Comparison of ENCODE assay signal across 1 cellular context in the genomic region with DNA sequence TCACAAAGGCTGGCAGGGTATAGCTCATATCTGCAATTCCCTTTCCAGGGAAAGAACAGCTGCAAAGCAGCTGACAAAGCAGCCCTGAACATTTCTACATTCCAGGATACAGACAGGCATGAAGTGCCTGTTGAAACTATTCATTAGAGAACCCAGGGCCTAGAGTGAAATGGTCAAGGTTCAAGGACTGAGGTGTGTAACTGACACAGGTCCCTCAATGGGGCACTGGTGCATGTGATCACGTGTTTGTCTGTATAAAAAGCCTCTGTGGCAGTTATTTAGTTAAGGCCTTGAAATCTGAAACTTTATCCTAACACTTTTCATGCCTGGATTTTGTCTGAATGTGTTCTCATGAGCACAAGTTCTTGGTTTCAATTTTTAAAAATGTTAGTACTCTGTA.
TF ChIP-seq lines count a peak whose summit lies in the region.

No MANE protein-coding gene starts in this region.

TF ChIP-seq in HepG2, 621 proteins besides CTCF, POLR2A, EP300 and RAD21 (continued from another document and continues in another):
- TF ChIP-seq, protein P1, sequence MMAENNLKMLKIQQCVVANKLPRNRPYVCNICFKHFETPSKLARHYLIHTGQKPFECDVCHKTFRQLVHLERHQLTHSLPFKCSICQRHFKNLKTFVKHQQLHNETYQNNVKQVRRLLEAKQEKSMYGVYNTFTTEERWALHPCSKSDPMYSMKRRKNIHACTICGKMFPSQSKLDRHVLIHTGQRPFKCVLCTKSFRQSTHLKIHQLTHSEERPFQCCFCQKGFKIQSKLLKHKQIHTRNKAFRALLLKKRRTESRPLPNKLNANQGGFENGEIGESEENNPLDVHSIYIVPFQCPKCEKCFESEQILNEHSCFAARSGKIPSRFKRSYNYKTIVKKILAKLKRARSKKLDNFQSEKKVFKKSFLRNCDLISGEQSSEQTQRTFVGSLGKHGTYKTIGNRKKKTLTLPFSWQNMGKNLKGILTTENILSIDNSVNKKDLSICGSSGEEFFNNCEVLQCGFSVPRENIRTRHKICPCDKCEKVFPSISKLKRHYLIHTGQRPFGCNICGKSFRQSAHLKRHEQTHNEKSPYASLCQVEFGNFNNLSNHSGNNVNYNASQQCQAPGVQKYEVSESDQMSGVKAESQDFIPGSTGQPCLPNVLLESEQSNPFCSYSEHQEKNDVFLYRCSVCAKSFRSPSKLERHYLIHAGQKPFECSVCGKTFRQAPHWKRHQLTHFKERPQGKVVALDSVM (CRISPR knock-in tag; IDR thresholded peaks at IDR 0.05) = no peak
- TF ChIP-seq, protein P2, sequence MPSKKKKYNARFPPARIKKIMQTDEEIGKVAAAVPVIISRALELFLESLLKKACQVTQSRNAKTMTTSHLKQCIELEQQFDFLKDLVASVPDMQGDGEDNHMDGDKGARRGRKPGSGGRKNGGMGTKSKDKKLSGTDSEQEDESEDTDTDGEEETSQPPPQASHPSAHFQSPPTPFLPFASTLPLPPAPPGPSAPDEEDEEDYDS (CRISPR knock-in tag; IDR thresholded peaks at IDR 0.05) = peak; percentile 47; the same call in 1 of the 2 replicates
- TF ChIP-seq MTA1 (CRISPR knock-in tag; IDR thresholded peaks at IDR 0.05; ENCODE audit: borderline replicate concordance) (no peak), ZNF337 (CRISPR knock-in tag; IDR thresholded peaks at IDR 0.05; ENCODE audit: borderline replicate concordance, low read depth) (no peak), TOPORS (CRISPR knock-in tag; IDR thresholded peaks at IDR 0.05) (no peak), FOSL1 (CRISPR knock-in tag; IDR thresholded peaks at IDR 0.05; ENCODE audit: borderline replicate concordance) (no peak), ZNF451 (CRISPR knock-in tag; IDR thresholded peaks at IDR 0.05) (no peak), DNMT1 (CRISPR knock-in tag; IDR thresholded peaks at IDR 0.05) (no peak), SOX6 (IDR thresholded peaks at IDR 0.05) (no peak), SOX6 (CRISPR knock-in tag; IDR thresholded peaks at IDR 0.05) (peak; percentile 89), NAIF1 (CRISPR knock-in tag; IDR thresholded peaks at IDR 0.05; ENCODE audit: borderline replicate concordance) (no peak), HOXA9 (CRISPR knock-in tag; IDR thresholded peaks at IDR 0.05; ENCODE audit: borderline replicate concordance) (no peak), RFX1 (IDR thresholded peaks at IDR 0.05) (no peak), REL (CRISPR knock-in tag; conservative IDR thresholded peaks at IDR 0.05) (no peak), MAF1 (CRISPR knock-in tag; IDR thresholded peaks at IDR 0.05; ENCODE audit: borderline replicate concordance) (no peak), TBX2 (CRISPR knock-in tag; IDR thresholded peaks at IDR 0.05; ENCODE audit: borderline replicate concordance) (peak; percentile 85), ATF7 (IDR thresholded peaks at IDR 0.05) (no peak), ATF7 (CRISPR knock-in tag; IDR thresholded peaks at IDR 0.05) (no peak), MBD4 (IDR thresholded peaks at IDR 0.05; ENCODE audit: borderline replicate concordance, low read length) (no peak), ZFP36L1 (CRISPR knock-in tag; IDR thresholded peaks at IDR 0.05) (no peak), NR2F1 (CRISPR knock-in tag; IDR thresholded peaks at IDR 0.05) (peak; percentile 70 to 85), ZNF225 (CRISPR knock-in tag; IDR thresholded peaks at IDR 0.05) (no peak), SPEN (CRISPR knock-in tag; IDR thresholded peaks at IDR 0.05; ENCODE audit: low read depth) (no peak), ZFX (CRISPR knock-in tag; IDR thresholded peaks at IDR 0.05; ENCODE audit: low read depth) (peak; percentile 89), U2AF1 (optimal IDR thresholded peaks at IDR 0.05; ENCODE audit: low read depth, low read length) (no peak), KDM2A (CRISPR knock-in tag; IDR thresholded peaks at IDR 0.05; ENCODE audit: borderline replicate concordance, low read depth) (no peak), ZNF720 (CRISPR knock-in tag; IDR thresholded peaks at IDR 0.05) (no peak), ZNF343 (CRISPR knock-in tag; IDR thresholded peaks at IDR 0.05) (no peak), MBNL3 (CRISPR knock-in tag; conservative IDR thresholded peaks at IDR 0.05) (no peak), SALL1 (CRISPR knock-in tag; IDR thresholded peaks at IDR 0.05) (peak; percentile 88), SIX4 (CRISPR knock-in tag; IDR thresholded peaks at IDR 0.05) (peak; percentile 95), TCF7 (IDR thresholded peaks at IDR 0.05; ENCODE audit: low read depth) (no peak; the same call in 1 of the 2 replicates), ZNF253 (CRISPR knock-in tag; IDR thresholded peaks at IDR 0.05; ENCODE audit: borderline replicate concordance) (no peak), AHR (CRISPR knock-in tag; IDR thresholded peaks at IDR 0.05) (no peak), ZNF75D (CRISPR knock-in tag; IDR thresholded peaks at IDR 0.05; ENCODE audit: borderline replicate concordance) (no peak), ZSCAN29 (CRISPR knock-in tag; conservative IDR thresholded peaks at IDR 0.05) (no peak), ZFYVE20 (CRISPR knock-in tag; IDR thresholded peaks at IDR 0.05; ENCODE audit: borderline replicate concordance, low read depth) (no peak), FOXP1 (IDR thresholded peaks at IDR 0.05) (no peak), FOXP1 (CRISPR knock-in tag; IDR thresholded peaks at IDR 0.05) (peak; percentile 59; the same call in 1 of the 2 replicates), ZNF816 (CRISPR knock-in tag; IDR thresholded peaks at IDR 0.05; ENCODE audit: borderline replicate concordance) (no peak)
- TF ChIP-seq, protein P3, sequence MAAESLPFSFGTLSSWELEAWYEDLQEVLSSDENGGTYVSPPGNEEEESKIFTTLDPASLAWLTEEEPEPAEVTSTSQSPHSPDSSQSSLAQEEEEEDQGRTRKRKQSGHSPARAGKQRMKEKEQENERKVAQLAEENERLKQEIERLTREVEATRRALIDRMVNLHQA (CRISPR knock-in tag; IDR thresholded peaks at IDR 0.05) = no peak
- TF ChIP-seq, protein P4, sequence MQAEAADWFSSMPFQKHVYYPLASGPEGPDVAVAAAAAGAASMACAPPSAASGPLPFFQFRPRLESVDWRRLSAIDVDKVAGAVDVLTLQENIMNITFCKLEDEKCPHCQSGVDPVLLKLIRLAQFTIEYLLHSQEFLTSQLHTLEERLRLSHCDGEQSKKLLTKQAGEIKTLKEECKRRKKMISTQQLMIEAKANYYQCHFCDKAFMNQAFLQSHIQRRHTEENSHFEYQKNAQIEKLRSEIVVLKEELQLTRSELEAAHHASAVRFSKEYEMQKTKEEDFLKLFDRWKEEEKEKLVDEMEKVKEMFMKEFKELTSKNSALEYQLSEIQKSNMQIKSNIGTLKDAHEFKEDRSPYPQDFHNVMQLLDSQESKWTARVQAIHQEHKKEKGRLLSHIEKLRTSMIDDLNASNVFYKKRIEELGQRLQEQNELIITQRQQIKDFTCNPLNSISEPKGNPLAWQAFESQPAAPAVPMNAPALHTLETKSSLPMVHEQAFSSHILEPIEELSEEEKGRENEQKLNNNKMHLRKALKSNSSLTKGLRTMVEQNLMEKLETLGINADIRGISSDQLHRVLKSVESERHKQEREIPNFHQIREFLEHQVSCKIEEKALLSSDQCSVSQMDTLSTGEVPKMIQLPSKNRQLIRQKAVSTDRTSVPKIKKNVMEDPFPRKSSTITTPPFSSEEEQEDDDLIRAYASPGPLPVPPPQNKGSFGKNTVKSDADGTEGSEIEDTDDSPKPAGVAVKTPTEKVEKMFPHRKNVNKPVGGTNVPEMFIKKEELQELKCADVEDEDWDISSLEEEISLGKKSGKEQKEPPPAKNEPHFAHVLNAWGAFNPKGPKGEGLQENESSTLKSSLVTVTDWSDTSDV (CRISPR knock-in tag; IDR thresholded peaks at IDR 0.05) = no peak
- TF ChIP-seq, protein P5, sequence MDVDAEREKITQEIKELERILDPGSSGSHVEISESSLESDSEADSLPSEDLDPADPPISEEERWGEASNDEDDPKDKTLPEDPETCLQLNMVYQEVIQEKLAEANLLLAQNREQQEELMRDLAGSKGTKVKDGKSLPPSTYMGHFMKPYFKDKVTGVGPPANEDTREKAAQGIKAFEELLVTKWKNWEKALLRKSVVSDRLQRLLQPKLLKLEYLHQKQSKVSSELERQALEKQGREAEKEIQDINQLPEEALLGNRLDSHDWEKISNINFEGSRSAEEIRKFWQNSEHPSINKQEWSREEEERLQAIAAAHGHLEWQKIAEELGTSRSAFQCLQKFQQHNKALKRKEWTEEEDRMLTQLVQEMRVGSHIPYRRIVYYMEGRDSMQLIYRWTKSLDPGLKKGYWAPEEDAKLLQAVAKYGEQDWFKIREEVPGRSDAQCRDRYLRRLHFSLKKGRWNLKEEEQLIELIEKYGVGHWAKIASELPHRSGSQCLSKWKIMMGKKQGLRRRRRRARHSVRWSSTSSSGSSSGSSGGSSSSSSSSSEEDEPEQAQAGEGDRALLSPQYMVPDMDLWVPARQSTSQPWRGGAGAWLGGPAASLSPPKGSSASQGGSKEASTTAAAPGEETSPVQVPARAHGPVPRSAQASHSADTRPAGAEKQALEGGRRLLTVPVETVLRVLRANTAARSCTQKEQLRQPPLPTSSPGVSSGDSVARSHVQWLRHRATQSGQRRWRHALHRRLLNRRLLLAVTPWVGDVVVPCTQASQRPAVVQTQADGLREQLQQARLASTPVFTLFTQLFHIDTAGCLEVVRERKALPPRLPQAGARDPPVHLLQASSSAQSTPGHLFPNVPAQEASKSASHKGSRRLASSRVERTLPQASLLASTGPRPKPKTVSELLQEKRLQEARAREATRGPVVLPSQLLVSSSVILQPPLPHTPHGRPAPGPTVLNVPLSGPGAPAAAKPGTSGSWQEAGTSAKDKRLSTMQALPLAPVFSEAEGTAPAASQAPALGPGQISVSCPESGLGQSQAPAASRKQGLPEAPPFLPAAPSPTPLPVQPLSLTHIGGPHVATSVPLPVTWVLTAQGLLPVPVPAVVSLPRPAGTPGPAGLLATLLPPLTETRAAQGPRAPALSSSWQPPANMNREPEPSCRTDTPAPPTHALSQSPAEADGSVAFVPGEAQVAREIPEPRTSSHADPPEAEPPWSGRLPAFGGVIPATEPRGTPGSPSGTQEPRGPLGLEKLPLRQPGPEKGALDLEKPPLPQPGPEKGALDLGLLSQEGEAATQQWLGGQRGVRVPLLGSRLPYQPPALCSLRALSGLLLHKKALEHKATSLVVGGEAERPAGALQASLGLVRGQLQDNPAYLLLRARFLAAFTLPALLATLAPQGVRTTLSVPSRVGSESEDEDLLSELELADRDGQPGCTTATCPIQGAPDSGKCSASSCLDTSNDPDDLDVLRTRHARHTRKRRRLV (CRISPR knock-in tag; IDR thresholded peaks at IDR 0.05) = no peak
- TF ChIP-seq, protein P6, sequence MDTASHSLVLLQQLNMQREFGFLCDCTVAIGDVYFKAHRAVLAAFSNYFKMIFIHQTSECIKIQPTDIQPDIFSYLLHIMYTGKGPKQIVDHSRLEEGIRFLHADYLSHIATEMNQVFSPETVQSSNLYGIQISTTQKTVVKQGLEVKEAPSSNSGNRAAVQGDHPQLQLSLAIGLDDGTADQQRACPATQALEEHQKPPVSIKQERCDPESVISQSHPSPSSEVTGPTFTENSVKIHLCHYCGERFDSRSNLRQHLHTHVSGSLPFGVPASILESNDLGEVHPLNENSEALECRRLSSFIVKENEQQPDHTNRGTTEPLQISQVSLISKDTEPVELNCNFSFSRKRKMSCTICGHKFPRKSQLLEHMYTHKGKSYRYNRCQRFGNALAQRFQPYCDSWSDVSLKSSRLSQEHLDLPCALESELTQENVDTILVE (CRISPR knock-in tag; IDR thresholded peaks at IDR 0.05) = no peak
- TF ChIP-seq, protein P7, sequence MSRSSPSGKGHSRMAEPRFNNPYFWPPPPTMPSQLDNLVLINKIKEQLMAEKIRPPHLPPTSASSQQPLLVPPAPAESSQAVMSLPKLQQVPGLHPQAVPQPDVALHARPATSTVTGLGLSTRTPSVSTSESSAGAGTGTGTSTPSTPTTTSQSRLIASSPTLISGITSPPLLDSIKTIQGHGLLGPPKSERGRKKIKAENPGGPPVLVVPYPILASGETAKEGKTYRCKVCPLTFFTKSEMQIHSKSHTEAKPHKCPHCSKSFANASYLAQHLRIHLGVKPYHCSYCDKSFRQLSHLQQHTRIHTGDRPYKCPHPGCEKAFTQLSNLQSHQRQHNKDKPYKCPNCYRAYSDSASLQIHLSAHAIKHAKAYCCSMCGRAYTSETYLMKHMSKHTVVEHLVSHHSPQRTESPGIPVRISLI (CRISPR knock-in tag; IDR thresholded peaks at IDR 0.05; ENCODE audit: borderline replicate concordance) = peak; percentile 21; the same call in 1 of the 2 replicates
- TF ChIP-seq, protein P8, sequence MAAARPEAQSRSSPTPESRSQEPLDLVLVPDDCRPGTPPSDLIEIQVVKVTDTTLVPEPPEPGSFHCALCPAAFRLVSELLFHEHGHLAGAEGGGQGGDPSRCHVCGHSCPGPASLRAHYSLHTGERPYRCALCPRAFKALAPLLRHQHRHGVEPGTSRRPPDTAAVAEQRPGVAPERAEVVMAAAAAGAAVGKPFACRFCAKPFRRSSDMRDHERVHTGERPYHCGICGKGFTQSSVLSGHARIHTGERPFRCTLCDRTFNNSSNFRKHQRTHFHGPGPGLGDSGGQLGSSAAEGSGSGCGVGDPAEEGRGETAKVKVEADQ (CRISPR knock-in tag; IDR thresholded peaks at IDR 0.05; ENCODE audit: borderline replicate concordance) = no peak
- TF ChIP-seq, protein P9, sequence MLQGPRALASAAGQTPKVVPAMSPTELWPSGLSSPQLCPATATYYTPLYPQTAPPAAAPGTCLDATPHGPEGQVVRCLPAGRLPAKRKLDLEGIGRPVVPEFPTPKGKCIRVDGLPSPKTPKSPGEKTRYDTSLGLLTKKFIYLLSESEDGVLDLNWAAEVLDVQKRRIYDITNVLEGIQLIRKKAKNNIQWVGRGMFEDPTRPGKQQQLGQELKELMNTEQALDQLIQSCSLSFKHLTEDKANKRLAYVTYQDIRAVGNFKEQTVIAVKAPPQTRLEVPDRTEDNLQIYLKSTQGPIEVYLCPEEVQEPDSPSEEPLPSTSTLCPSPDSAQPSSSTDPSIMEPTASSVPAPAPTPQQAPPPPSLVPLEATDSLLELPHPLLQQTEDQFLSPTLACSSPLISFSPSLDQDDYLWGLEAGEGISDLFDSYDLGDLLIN (CRISPR knock-in tag; IDR thresholded peaks at IDR 0.05; ENCODE audit: borderline replicate concordance) = no peak
- TF ChIP-seq, protein P10, sequence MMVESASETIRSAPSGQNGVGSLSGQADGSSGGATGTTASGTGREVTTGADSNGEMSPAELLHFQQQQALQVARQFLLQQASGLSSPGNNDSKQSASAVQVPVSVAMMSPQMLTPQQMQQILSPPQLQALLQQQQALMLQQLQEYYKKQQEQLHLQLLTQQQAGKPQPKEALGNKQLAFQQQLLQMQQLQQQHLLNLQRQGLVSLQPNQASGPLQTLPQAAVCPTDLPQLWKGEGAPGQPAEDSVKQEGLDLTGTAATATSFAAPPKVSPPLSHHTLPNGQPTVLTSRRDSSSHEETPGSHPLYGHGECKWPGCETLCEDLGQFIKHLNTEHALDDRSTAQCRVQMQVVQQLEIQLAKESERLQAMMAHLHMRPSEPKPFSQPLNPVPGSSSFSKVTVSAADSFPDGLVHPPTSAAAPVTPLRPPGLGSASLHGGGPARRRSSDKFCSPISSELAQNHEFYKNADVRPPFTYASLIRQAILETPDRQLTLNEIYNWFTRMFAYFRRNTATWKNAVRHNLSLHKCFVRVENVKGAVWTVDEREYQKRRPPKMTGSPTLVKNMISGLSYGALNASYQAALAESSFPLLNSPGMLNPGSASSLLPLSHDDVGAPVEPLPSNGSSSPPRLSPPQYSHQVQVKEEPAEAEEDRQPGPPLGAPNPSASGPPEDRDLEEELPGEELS (CRISPR knock-in tag; IDR thresholded peaks at IDR 0.05) = peak; percentile 79
- TF ChIP-seq, protein P11, sequence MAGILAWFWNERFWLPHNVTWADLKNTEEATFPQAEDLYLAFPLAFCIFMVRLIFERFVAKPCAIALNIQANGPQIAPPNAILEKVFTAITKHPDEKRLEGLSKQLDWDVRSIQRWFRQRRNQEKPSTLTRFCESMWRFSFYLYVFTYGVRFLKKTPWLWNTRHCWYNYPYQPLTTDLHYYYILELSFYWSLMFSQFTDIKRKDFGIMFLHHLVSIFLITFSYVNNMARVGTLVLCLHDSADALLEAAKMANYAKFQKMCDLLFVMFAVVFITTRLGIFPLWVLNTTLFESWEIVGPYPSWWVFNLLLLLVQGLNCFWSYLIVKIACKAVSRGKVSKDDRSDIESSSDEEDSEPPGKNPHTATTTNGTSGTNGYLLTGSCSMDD (CRISPR knock-in tag; IDR thresholded peaks at IDR 0.05) = no peak
